Comparison of ENCODE assay signal across 9 cellular contexts in genomic region chr1:83905315-83905907, GRCh38.
A peak's percentile ranks its signal among the peaks of the same experiment; 100 is the strongest.
DNase-seq lines count a peak whose midpoint lies in the region; ATAC-seq, FAIRE-seq and TF ChIP-seq lines count a peak whose summit lies in the region.
"Had no signal": no experiment of that assay in that cellular context is flagged by ENCODE, and none has a peak within 500 bp of the region (broad histone marks: within the 10 kb centered on the region; RNA-seq: fewer than 3 reads in every experiment).

No MANE protein-coding gene starts in this region.

- no peaks in the 10 kb centered on the region for H4K20me1 ChIP-seq in osteoblast (ENCODE audit: insufficient read depth, low read length)

- no peaks in the 10 kb centered on the region for H3K4me1 Mint-ChIP-seq in activated T-cell treated with anti-CD3 and anti-CD28 coated beads, Interleukin-2, amount 50 U/mL, for 24 hours (ENCODE audit: low read depth)
- H3K4me1 Mint-ChIP-seq: activated naive CD8-positive, alpha-beta T cell treated with anti-CD3 and anti-CD28 coated beads, Interleukin-2, amount 10 ng/mL, durations not matched to agents 7 days and 5 days had no signal

- no peak for DNase-seq in heart right ventricle
- no peak for DNase-seq in left cardiac atrium
- peak; percentile 34 for DNase-seq in NCI-H1694 treated with DMSO at 0.1 percent for 48 hours (lab: John Stamatoyannopoulos, UW)
- peak; percentile 26 for DNase-seq in bronchial epithelial cell (ENCODE audit: low read depth)
- DNase-seq in osteoblast (ENCODE audit: insufficient read length, low spot score, missing footprints), result peak; percentile 2
- DNase-seq in activated T-cell treated with anti-CD3 and anti-CD28 coated beads, Interleukin-2, amount 50 U/mL, for 24 hours, result no peak
- DNase-seq: activated naive CD8-positive, alpha-beta T cell treated with anti-CD3 and anti-CD28 coated beads, Interleukin-2, amount 10 ng/mL, durations not matched to agents 7 days and 5 days had no signal

- FAIRE-seq in bronchial epithelial cell (lab: Jason Lieb, UNC), result no peak

- peak; percentile 28 to 80 (median 69) for TF ChIP-seq CTCF in heart right ventricle (IDR thresholded peaks at IDR 0.05)
- peak; percentile 42 for TF ChIP-seq CTCF in bronchial epithelial cell (IDR thresholded peaks at IDR 0.05; ENCODE audit: insufficient read depth, low read length, severe bottlenecking)
- peak; percentile 72 for TF ChIP-seq CTCF in osteoblast (IDR thresholded peaks at IDR 0.05; ENCODE audit: extremely low read depth, low read depth, low read length)

- H3K79me2 ChIP-seq in osteoblast (ENCODE audit: insufficient read depth, low read length), result no peaks in the 10 kb centered on the region

- no peak overlapping the region for H3K4me2 ChIP-seq in osteoblast (ENCODE audit: insufficient read depth, low read length)

- H3K27ac ChIP-seq in heart right ventricle (no peak overlapping the region), osteoblast (ENCODE audit: low read depth, low read length) (no peak overlapping the region)

- H3K27me3 Mint-ChIP-seq in activated T-cell treated with anti-CD3 and anti-CD28 coated beads, Interleukin-2, amount 50 U/mL, for 24 hours, result peaks cover 14% of the 10 kb centered on the region

- H3K36me3 Mint-ChIP-seq in activated T-cell treated with anti-CD3 and anti-CD28 coated beads, Interleukin-2, amount 50 U/mL, for 24 hours (ENCODE audit: low read depth), result no peaks in the 10 kb centered on the region
- H3K36me3 Mint-ChIP-seq: activated naive CD8-positive, alpha-beta T cell treated with anti-CD3 and anti-CD28 coated beads, Interleukin-2, amount 10 ng/mL, durations not matched to agents 7 days and 5 days had no signal

- intact Hi-C loops in heart right ventricle (cut with DNase I) (loop anchor here in 3 of 10 donors (10.0 kb wide), 3 partner anchors 529 to 869 kb away; no protein-coding TSS in a partner anchor), left cardiac atrium (cut with DNase I) (loop anchor here in 1 of 2 donors (10.0 kb wide), 1 partner anchor 849 kb away; no protein-coding TSS in a partner anchor)

- H3K4me1 ChIP-seq in heart right ventricle, result peaks cover 0 to under 1% (median 0%) of the 10 kb centered on the region in 9 donors
- H3K4me1 ChIP-seq in osteoblast (ENCODE audit: insufficient read depth, low read length), result peaks cover 10% of the 10 kb centered on the region

- H2AFZ ChIP-seq in osteoblast (ENCODE audit: low read length), result no peak overlapping the region

- no peaks in the 10 kb centered on the region for H3K9me3 Mint-ChIP-seq in activated T-cell treated with anti-CD3 and anti-CD28 coated beads, Interleukin-2, amount 50 U/mL, for 24 hours
- H3K9me3 Mint-ChIP-seq: activated naive CD8-positive, alpha-beta T cell treated with anti-CD3 and anti-CD28 coated beads, Interleukin-2, amount 10 ng/mL, durations not matched to agents 7 days and 5 days had no signal

- no peak overlapping the region for H3K27ac Mint-ChIP-seq in activated T-cell treated with anti-CD3 and anti-CD28 coated beads, Interleukin-2, amount 50 U/mL, for 24 hours
- H3K27ac Mint-ChIP-seq: activated naive CD8-positive, alpha-beta T cell treated with anti-CD3 and anti-CD28 coated beads, Interleukin-2, amount 10 ng/mL, durations not matched to agents 7 days and 5 days had no signal

- no peak overlapping the region for H3K4me3 ChIP-seq in heart right ventricle
- no peak overlapping the region for H3K4me3 ChIP-seq in bronchial epithelial cell (ENCODE audit: low read depth, low read length)
- no peak overlapping the region for H3K4me3 ChIP-seq in osteoblast (ENCODE audit: insufficient read depth, low read length)

- no peak overlapping the region for H3K4me3 Mint-ChIP-seq in activated T-cell treated with anti-CD3 and anti-CD28 coated beads, Interleukin-2, amount 50 U/mL, for 24 hours
- H3K4me3 Mint-ChIP-seq: activated naive CD8-positive, alpha-beta T cell treated with anti-CD3 and anti-CD28 coated beads, Interleukin-2, amount 10 ng/mL, durations not matched to agents 7 days and 5 days had no signal

- 44 to 45% methylated on average over 3 of the region's 3 CpGs for WGBS in heart right ventricle, 2 donors

- H3K27me3 ChIP-seq in heart right ventricle (no peaks in the 10 kb centered on the region), bronchial epithelial cell (ENCODE audit: control insufficient read depth, insufficient read depth, low read length) (no peaks in the 10 kb centered on the region), osteoblast (ENCODE audit: insufficient read depth, low read length) (no peaks in the 10 kb centered on the region)

- H3K36me3 ChIP-seq in heart right ventricle, result no peaks in the 10 kb centered on the region
- no peaks in the 10 kb centered on the region for H3K36me3 ChIP-seq in bronchial epithelial cell (ENCODE audit: control insufficient read depth, insufficient read depth, low read length)
- no peaks in the 10 kb centered on the region for H3K36me3 ChIP-seq in osteoblast (ENCODE audit: insufficient read depth, low read length)

- ATAC-seq in heart right ventricle, result no peak
- no peak for ATAC-seq in left cardiac atrium
- ATAC-seq in GM18907 (IDR thresholded peaks at IDR 0.05; ENCODE audit: unreplicated experiment), result no peak
- no peak for ATAC-seq in HG02759 (IDR thresholded peaks at IDR 0.05; ENCODE audit: unreplicated experiment)

- H3K9me3 ChIP-seq in heart right ventricle, result no peaks in the 10 kb centered on the region
- no peaks in the 10 kb centered on the region for H3K9me3 ChIP-seq in osteoblast (ENCODE audit: low read depth, low read length)

Comparison
In these comparisons a context has a peak if more than half of its experiments do, and no peak if none do; other contexts are left out.
1. DNase-seq: peak in NCI-H1694 treated with DMSO at 0.1 percent for 48 hours (single experiment), bronchial epithelial cell (single experiment) and osteoblast (single experiment); none in heart right ventricle (0 of 2), left cardiac atrium (single experiment) and activated T-cell treated with anti-CD3 and anti-CD28 coated beads, Interleukin-2, amount 50 U/mL, for 24 hours (single experiment).
2. Peak in every context shown above with its lines, with median percentiles within 50 percentile points of each other: CTCF ChIP-seq.